ENCODE assay signal across 19 cellular contexts in the genomic region with DNA sequence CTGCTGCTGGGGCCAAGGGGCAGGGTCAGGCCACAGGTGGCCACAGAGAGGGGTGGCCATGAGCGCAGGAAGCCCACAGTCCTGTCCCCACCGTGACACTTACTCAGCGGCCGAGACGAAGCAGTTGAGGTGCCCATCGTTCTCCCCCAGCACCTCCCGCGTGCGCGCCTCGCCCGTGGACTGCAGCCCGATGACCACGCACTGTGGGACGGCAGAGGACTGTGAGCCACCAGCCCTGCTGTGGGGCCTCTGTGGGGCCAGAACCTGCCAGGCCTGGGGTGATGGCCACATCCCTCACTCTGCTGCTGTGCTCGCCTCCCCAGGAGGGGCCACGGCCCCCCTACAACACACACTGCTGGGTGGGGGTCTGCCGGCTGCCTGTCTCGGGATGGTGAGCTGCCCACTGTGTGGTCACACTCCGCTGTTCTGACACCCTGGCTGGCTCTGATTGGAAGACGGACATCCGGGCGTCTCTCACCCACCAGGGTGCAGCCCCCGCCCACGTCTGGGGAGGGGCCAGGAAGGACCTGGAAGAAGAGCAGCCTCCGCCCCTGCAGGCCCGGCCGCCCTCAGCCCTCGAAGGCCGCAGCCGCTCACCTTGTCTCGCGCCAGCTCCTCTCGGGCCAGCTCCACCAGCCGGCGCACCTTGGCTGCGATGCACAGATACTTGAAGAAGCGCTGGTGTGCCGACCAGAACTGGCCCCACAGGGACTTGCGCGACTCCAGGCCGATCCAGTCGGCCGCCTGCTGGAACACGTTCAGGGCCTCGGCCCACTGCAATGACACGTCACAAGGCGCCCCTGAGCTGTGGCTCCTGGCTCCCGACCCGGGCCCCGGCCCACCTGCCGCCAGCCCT. TPM values are rescaled to one million over a fixed set of nuclear protein-coding genes. Genes with fewer than 3 reads are reported as not detected.
DNase-seq lines count a peak whose midpoint lies in the region; ATAC-seq and TF ChIP-seq lines count a peak whose summit lies in the region.
"Had no signal": no experiment of that assay in that cellular context is flagged by ENCODE, and none has a peak within 500 bp of the region (broad histone marks: within the 10 kb centered on the region; RNA-seq: fewer than 3 reads in every experiment).

No MANE protein-coding gene starts in this region.

- H3K9me3 ChIP-seq in esophagus squamous epithelium (no peaks in the 10 kb centered on the region), thyroid gland (no peaks in the 10 kb centered on the region)
- H3K9me3 ChIP-seq: MG63, SJCRH30 had no signal

- H3K27ac ChIP-seq in esophagus squamous epithelium (peak overlapping the region; percentile 10 to 42 (median 36)), thyroid gland (peak overlapping the region in 2 of 3 donors; percentile 15 to 33)
- H3K27ac ChIP-seq: SJCRH30 had no signal

- peaks cover 22 to 45% (median 24%) of the 10 kb centered on the region in 3 donors for H3K4me1 ChIP-seq in esophagus squamous epithelium
- H3K4me1 ChIP-seq in thyroid gland: peaks cover 4 to 14% of the 10 kb centered on the region in 2 donors
- H3K4me1 ChIP-seq: SJCRH30 had no signal

- H3K36me3 ChIP-seq in H7 (replicated peaks; ENCODE audit: control insufficient read depth, insufficient read depth, low read length): peaks cover 4% of the 10 kb centered on the region
- H3K36me3 ChIP-seq in esophagus squamous epithelium: peaks cover 86 to 99% (median 87%) of the 10 kb centered on the region in 3 donors
- peaks cover 72 to 88% of the 10 kb centered on the region in 2 donors for H3K36me3 ChIP-seq in thyroid gland

- DNase-seq in H7 (peak; percentile 92), esophagus squamous epithelium (lab: John Stamatoyannopoulos, UW) (no peak), thyroid gland (peak; percentile 75 to 86), HK-2 (ENCODE audit: unreplicated experiment) (no peak), left colon (no peak)
- no peak for DNase-seq in effector CD8-positive, alpha-beta T cell (lab: John Stamatoyannopoulos, UW)
- DNase-seq: CD4-positive, CD25-positive, alpha-beta regulatory T cell; COR-L47; DMS153; GF-D8; MG63; NCI-H1048; NCI-H1436; NCI-H1930; NCI-H226; NCI-H524; PC-3; SJCRH30 had no signal

- no peak for TF ChIP-seq EP300 in Ishikawa (IDR thresholded peaks at IDR 0.05; ENCODE audit: borderline replicate concordance)

- no peak for ATAC-seq in left colon
- ATAC-seq: PC-3 had no signal

- TF ChIP-seq RAD21 in Ishikawa (IDR thresholded peaks at IDR 0.05; ENCODE audit: low read depth): no peak

- intact Hi-C loops in esophagus squamous epithelium (cut with DNase I) (loop anchor here (10.0 kb wide), 1 partner anchor 48 kb away; no protein-coding TSS in a partner anchor), thyroid gland (cut with DNase I) (no loop called here), left colon (cut with DNase I, micrococcal nuclease) (loop anchor here in 1 of 2 donors (5.0 kb wide), 1 partner anchor 75 kb away; no protein-coding TSS in a partner anchor)

- H3K4me3 ChIP-seq in H7 (ENCODE audit: insufficient read depth, low read depth, low read length): no peak overlapping the region
- no peak overlapping the region for H3K4me3 ChIP-seq in esophagus squamous epithelium
- H3K4me3 ChIP-seq in thyroid gland (replicated peaks in 1 of 3): no peak overlapping the region
- H3K4me3 ChIP-seq: MG63, SJCRH30 had no signal

- no peak for TF ChIP-seq POLR2A in esophagus squamous epithelium (IDR thresholded peaks at IDR 0.05)
- no peak for TF ChIP-seq POLR2A in thyroid gland (IDR thresholded peaks at IDR 0.05)

- 93 to 94% methylated on average over 6 to 10 of the region's 52 CpGs for WGBS in esophagus squamous epithelium, 2 donors
- WGBS in thyroid gland, 2 donors: 83 to 89% methylated on average over 30 to 33 of the region's 52 CpGs

- H3K27me3 ChIP-seq in H7 (ENCODE audit: control insufficient read depth, insufficient read depth, low read length) (no peaks in the 10 kb centered on the region), esophagus squamous epithelium (no peaks in the 10 kb centered on the region), thyroid gland (no peaks in the 10 kb centered on the region)
- H3K27me3 ChIP-seq: MG63, SJCRH30 had no signal

- TF ChIP-seq CTCF in esophagus squamous epithelium (IDR thresholded peaks at IDR 0.05) (no peak), thyroid gland (IDR thresholded peaks at IDR 0.05) (peak in 1 of 6 experiments; percentile 5)

TF ChIP-seq in Ishikawa, 13 proteins besides CTCF, POLR2A, EP300 and RAD21:
- 0 out of 2 replicates have a peak, but pooled peaks have one; percentile 11 for TF ChIP-seq ZBTB7A (IDR thresholded peaks at IDR 0.05; ENCODE audit: low read depth)
- TF ChIP-seq, protein P1, sequence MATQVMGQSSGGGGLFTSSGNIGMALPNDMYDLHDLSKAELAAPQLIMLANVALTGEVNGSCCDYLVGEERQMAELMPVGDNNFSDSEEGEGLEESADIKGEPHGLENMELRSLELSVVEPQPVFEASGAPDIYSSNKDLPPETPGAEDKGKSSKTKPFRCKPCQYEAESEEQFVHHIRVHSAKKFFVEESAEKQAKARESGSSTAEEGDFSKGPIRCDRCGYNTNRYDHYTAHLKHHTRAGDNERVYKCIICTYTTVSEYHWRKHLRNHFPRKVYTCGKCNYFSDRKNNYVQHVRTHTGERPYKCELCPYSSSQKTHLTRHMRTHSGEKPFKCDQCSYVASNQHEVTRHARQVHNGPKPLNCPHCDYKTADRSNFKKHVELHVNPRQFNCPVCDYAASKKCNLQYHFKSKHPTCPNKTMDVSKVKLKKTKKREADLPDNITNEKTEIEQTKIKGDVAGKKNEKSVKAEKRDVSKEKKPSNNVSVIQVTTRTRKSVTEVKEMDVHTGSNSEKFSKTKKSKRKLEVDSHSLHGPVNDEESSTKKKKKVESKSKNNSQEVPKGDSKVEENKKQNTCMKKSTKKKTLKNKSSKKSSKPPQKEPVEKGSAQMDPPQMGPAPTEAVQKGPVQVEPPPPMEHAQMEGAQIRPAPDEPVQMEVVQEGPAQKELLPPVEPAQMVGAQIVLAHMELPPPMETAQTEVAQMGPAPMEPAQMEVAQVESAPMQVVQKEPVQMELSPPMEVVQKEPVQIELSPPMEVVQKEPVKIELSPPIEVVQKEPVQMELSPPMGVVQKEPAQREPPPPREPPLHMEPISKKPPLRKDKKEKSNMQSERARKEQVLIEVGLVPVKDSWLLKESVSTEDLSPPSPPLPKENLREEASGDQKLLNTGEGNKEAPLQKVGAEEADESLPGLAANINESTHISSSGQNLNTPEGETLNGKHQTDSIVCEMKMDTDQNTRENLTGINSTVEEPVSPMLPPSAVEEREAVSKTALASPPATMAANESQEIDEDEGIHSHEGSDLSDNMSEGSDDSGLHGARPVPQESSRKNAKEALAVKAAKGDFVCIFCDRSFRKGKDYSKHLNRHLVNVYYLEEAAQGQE (IDR thresholded peaks at IDR 0.05; ENCODE audit: low read depth): no peak

RNA-seq across cellular contexts. Expression of gene GPX4, which starts 13.2 kb away (rescaled TPM):
- total RNA-seq in H7 (2014; rRNA removed; shearing (Covaris generic)): 620 and 671 TPM in 2 replicates
- total RNA-seq in esophagus squamous epithelium (100 to 1,000 TPM; 108 to 405 (median 244) TPM), thyroid gland (100 to 1,000 TPM; 350 to 485 (median 414) TPM), left colon (100 to 1,000 TPM; 162 to 176 TPM)

RNA-seq across cellular contexts. Expression of gene POLR2E, which starts 21.8 kb away (rescaled TPM):
- total RNA-seq in H7 (2014; rRNA removed; shearing (Covaris generic)): 226 and 283 TPM in 2 replicates
- 100 to 1,000 TPM; 113 to 198 (median 166) TPM for total RNA-seq in esophagus squamous epithelium
- 100 to 1,000 TPM in 3 of 4 donors, 10 to 100 TPM in 1; 87.6 to 264 (median 163) TPM for total RNA-seq in thyroid gland
- total RNA-seq in left colon: 100 to 1,000 TPM; 116 to 141 TPM

RNA-seq across cellular contexts. Expression of gene ARHGAP45, which starts 50.0 kb away (rescaled TPM):
- 46.0 and 48.7 TPM in 2 replicates for total RNA-seq in H7 (2014; rRNA removed; shearing (Covaris generic))
- 10 to 100 TPM in 3 of 4 donors, 1 to 10 TPM in 1; 8.2 to 39.3 (median 12.5) TPM for total RNA-seq in esophagus squamous epithelium
- 10 to 100 TPM; 11.5 to 19.8 (median 14.4) TPM for total RNA-seq in thyroid gland
- 10 to 100 TPM; 37.9 to 47.2 TPM for total RNA-seq in left colon

RNA-seq across cellular contexts. Expression of gene SBNO2, which starts 57.1 kb away (rescaled TPM):
- 31.4 and 41.3 TPM in 2 replicates for total RNA-seq in H7 (2014; rRNA removed; shearing (Covaris generic))
- total RNA-seq in esophagus squamous epithelium: 10 to 100 TPM; 31.3 to 84.3 (median 68.3) TPM
- total RNA-seq in thyroid gland: 10 to 100 TPM; 22.8 to 69.0 (median 25.5) TPM
- 10 to 100 TPM; 58.6 to 71.9 TPM for total RNA-seq in left colon

Comparison
In these comparisons a context has a peak if more than half of its experiments do, and no peak if none do; other contexts are left out.
1. DNase-seq: peak in H7 (single experiment) and thyroid gland (2 of 2); none in esophagus squamous epithelium (single experiment), HK-2 (single experiment), left colon (0 of 2) and effector CD8-positive, alpha-beta T cell (single experiment).